1 cellular context compared by ENCODE assay signal in genomic region chr4:6672131-6672530, GRCh38.
TF ChIP-seq lines count a peak whose summit lies in the region.

No MANE protein-coding gene starts in this region.

TF ChIP-seq in HCT116, 20 proteins besides CTCF, POLR2A, EP300 and RAD21 (continued from another document):
- TF ChIP-seq REST (IDR thresholded peaks at IDR 0.05; ENCODE audit: low read depth): no peak
- no peak for TF ChIP-seq CBX3 (IDR thresholded peaks at IDR 0.05; ENCODE audit: low read depth)
TF ChIP-seq in HCT116: peak in this region for 0.
